ENCODE assay signal across 1 cellular context in genomic region chr2:176001281-176001902, GRCh38.
A peak's percentile ranks its signal among the peaks of the same experiment; 100 is the strongest.
TF ChIP-seq lines count a peak whose summit lies in the region.

No MANE protein-coding gene starts in this region.

TF ChIP-seq in K562, 482 proteins besides CTCF, POLR2A, EP300 and RAD21 (continued from another document and continues in another):
- no peak for TF ChIP-seq ZBTB43 (CRISPR knock-in tag; IDR thresholded peaks at IDR 0.05)
- TF ChIP-seq YY1 (IDR thresholded peaks at IDR 0.05; ENCODE audit: borderline replicate concordance in 1 of 3, control insufficient read depth in 1 of 3, extremely low read depth in 1 of 3, insufficient read depth in 3 of 3, insufficient read length in 1 of 3, insufficient replicate concordance in 2 of 3, low read depth in 1 of 3, low read length in 2 of 3) = no peak
- no peak for TF ChIP-seq ZNF717 (CRISPR knock-in tag; IDR thresholded peaks at IDR 0.05)
- no peak for TF ChIP-seq IFI16 (CRISPR knock-in tag; IDR thresholded peaks at IDR 0.05)
- no peak for TF ChIP-seq ARHGAP35 (IDR thresholded peaks at IDR 0.05; ENCODE audit: partially characterized antibody)
- TF ChIP-seq HMBOX1 (IDR thresholded peaks at IDR 0.05) = peak; percentile 48; the same call in 1 of the 2 replicates
- 0 out of 2 replicates have a peak, but pooled peaks have one; percentile 19 for TF ChIP-seq ARID2 (IDR thresholded peaks at IDR 0.05)
- TF ChIP-seq HEY1 (CRISPR knock-in tag; IDR thresholded peaks at IDR 0.05; ENCODE audit: borderline replicate concordance) = no peak
- no peak for TF ChIP-seq SMAD2 (IDR thresholded peaks at IDR 0.05; ENCODE audit: low read depth, low read length)
- TF ChIP-seq MIER1 (IDR thresholded peaks at IDR 0.05; ENCODE audit: low read depth) = peak; percentile 38; the same call in 1 of the 2 replicates
- no peak for TF ChIP-seq TEAD2 (tag; IDR thresholded peaks at IDR 0.05)
- no peak for TF ChIP-seq ZNF239 (CRISPR knock-in tag; IDR thresholded peaks at IDR 0.05)
- no peak for TF ChIP-seq ZNF224 (CRISPR knock-in tag; IDR thresholded peaks at IDR 0.05)
- TF ChIP-seq REST (CRISPR knock-in tag; IDR thresholded peaks at IDR 0.05; ENCODE audit: low read depth) = no peak
- TF ChIP-seq TAF15 (IDR thresholded peaks at IDR 0.05; ENCODE audit: low read depth, low read length) = no peak
- no peak for TF ChIP-seq ZBTB33 (CRISPR knock-in tag; IDR thresholded peaks at IDR 0.05)
- TF ChIP-seq ZNF586 (CRISPR knock-in tag; conservative IDR thresholded peaks at IDR 0.05) = no peak
- no peak for TF ChIP-seq SMC3 (conservative IDR thresholded peaks at IDR 0.05; ENCODE audit: insufficient read depth, low read depth, low read length)
- TF ChIP-seq NKRF (IDR thresholded peaks at IDR 0.05; ENCODE audit: borderline replicate concordance) = peak; percentile 65; the same call in 1 of the 2 replicates
- TF ChIP-seq ZNF830 (CRISPR knock-in tag; IDR thresholded peaks at IDR 0.05) = no peak
- TF ChIP-seq C11orf30 (IDR thresholded peaks at IDR 0.05; ENCODE audit: low read depth) = peak; percentile 57
- TF ChIP-seq E2F5 (CRISPR knock-in tag; IDR thresholded peaks at IDR 0.05) = 0 out of 2 replicates have a peak, but pooled peaks have one; percentile 40
- peak in 1 of 2 experiments; percentile 37; a peak in 1 of 4 replicates for TF ChIP-seq MLLT1 (IDR thresholded peaks at IDR 0.05)
- no peak for TF ChIP-seq SRSF7 (optimal IDR thresholded peaks at IDR 0.05; ENCODE audit: low read depth, low read length)
- no peak for TF ChIP-seq CUX1 (CRISPR knock-in tag; IDR thresholded peaks at IDR 0.05)
- no peak for TF ChIP-seq CGGBP1 (CRISPR knock-in tag; IDR thresholded peaks at IDR 0.05)
- no peak for TF ChIP-seq MLX (CRISPR knock-in tag; conservative IDR thresholded peaks at IDR 0.05)
- TF ChIP-seq U2AF2 (optimal IDR thresholded peaks at IDR 0.05; ENCODE audit: low read depth, low read length) = no peak
- no peak for TF ChIP-seq ZNF583 (CRISPR knock-in tag; IDR thresholded peaks at IDR 0.05)
- no peak for TF ChIP-seq TCF7L2 (IDR thresholded peaks at IDR 0.05; ENCODE audit: low read depth, low read length)
- no peak for TF ChIP-seq CBX1 (IDR thresholded peaks at IDR 0.05; ENCODE audit: low read depth)
- no peak for TF ChIP-seq NFYB (IDR thresholded peaks at IDR 0.05; ENCODE audit: extremely low read depth, insufficient read length)
- no peak for TF ChIP-seq ZFX (CRISPR knock-in tag; IDR thresholded peaks at IDR 0.05)
- TF ChIP-seq RBM25 (IDR thresholded peaks at IDR 0.05; ENCODE audit: low read depth, low read length, severe bottlenecking) = no peak
- no peak for TF ChIP-seq NR2F6 (CRISPR knock-in tag; IDR thresholded peaks at IDR 0.05)
- no peak for TF ChIP-seq HMGXB4 (CRISPR knock-in tag; IDR thresholded peaks at IDR 0.05)
